ENCODE assay signal across 15 cellular contexts in genomic region chr20:19706463-19706862, GRCh38. TPM values are rescaled to one million over a fixed set of nuclear protein-coding genes. Genes with fewer than 3 reads are reported as not detected.
DNase-seq lines count a peak whose midpoint lies in the region; ATAC-seq, FAIRE-seq and TF ChIP-seq lines count a peak whose summit lies in the region.
"Had no signal": no experiment of that assay in that cellular context is flagged by ENCODE, and none has a peak within 500 bp of the region (broad histone marks: within the 10 kb centered on the region; RNA-seq: fewer than 3 reads in every experiment).

No MANE protein-coding gene starts in this region.

- H3K27me3 ChIP-seq in right lobe of liver (no peaks in the 10 kb centered on the region), HepG2 (ENCODE audit: control insufficient read depth in 1 of 2, insufficient read depth in 2 of 2, low read length in 2 of 2) (no peaks in the 10 kb centered on the region), upper lobe of right lung (no peaks in the 10 kb centered on the region), GM23338 (ENCODE audit: insufficient read depth) (no peaks in the 10 kb centered on the region)
- H3K27me3 ChIP-seq: neutrophil had no signal

- H3K9me2 ChIP-seq in GM23338 (ENCODE audit: insufficient read depth): 0 out of 2 replicates have a peak, but pooled peaks cover 6% of the 10 kb centered on the region

- in situ Hi-C loops in HepG2 (cut with HindIII; ENCODE audit: extremely low pct_ligation_motif_present, low pct_unique_long_range_greater_than_20kb): no loop called here

- TF ChIP-seq CTCF in right lobe of liver (IDR thresholded peaks at IDR 0.05) (no peak), HepG2 (CRISPR knock-in tag; IDR thresholded peaks at IDR 0.05) (no peak), upper lobe of right lung (IDR thresholded peaks at IDR 0.05) (no peak), GM23338 (conservative IDR thresholded peaks at IDR 0.05; ENCODE audit: low read depth in 2 of 2) (no peak)

- H4K20me1 ChIP-seq in HepG2 (ENCODE audit: insufficient read depth, low read length) (no peaks in the 10 kb centered on the region), GM23338 (replicated peaks; ENCODE audit: insufficient read depth) (no peaks in the 10 kb centered on the region)

- TF ChIP-seq RAD21 in HepG2 (CRISPR knock-in tag; IDR thresholded peaks at IDR 0.05): no peak

- no peak for TF ChIP-seq POLR2A in right lobe of liver (IDR thresholded peaks at IDR 0.05)
- no peak for TF ChIP-seq POLR2A in HepG2 (IDR thresholded peaks at IDR 0.05; ENCODE audit: insufficient read depth in 1 of 2, low read depth in 2 of 2, low read length in 2 of 2)

- ATAC-seq in right lobe of liver (peak in 3 of 4 donors; percentile 45 to 68 (median 54)), HepG2 (no peak), HG02943 (IDR thresholded peaks at IDR 0.05; ENCODE audit: low read depth, unreplicated experiment) (peak; percentile 66), upper lobe of right lung (peak; percentile 64), GM23338 (no peak)
- ATAC-seq: A549, T-cell had no signal

- H3K27ac ChIP-seq in right lobe of liver: no peak overlapping the region
- H3K27ac ChIP-seq in HepG2 (ENCODE audit: extremely low read length, insufficient read depth, low read length): no peak overlapping the region
- H3K27ac ChIP-seq in upper lobe of right lung: no peak overlapping the region
- H3K27ac ChIP-seq in GM23338 (ENCODE audit: low read depth): no peak overlapping the region
- H3K27ac ChIP-seq: A549, coronary artery, neutrophil had no signal

- intact Hi-C loops in right lobe of liver (cut with DNase I) (no loop called here), HepG2 (cut with micrococcal nuclease; ENCODE audit: unreplicated experiment) (no loop called here), upper lobe of right lung (cut with DNase I) (no loop called here)

- H3K4me3 Mint-ChIP-seq in GM23338: no peak overlapping the region
- H3K4me3 Mint-ChIP-seq: activated naive CD8-positive, alpha-beta T cell treated with anti-CD3 and anti-CD28 coated beads for 36 hours; T-cell had no signal

- peaks cover 18% of the 10 kb centered on the region for H3K9me3 Mint-ChIP-seq in GM23338

- no peaks in the 10 kb centered on the region for H3K27me3 Mint-ChIP-seq in GM23338 (ENCODE audit: insufficient read depth, low read depth, poor library complexity)

- no TSS peak for BruUV-seq in HepG2 (replicated peaks; lab: Mats Ljungman, UMichigan)

- WGBS in right lobe of liver (ENCODE audit: insufficient coverage, low coverage, low lambda C conversion rate, missing lambda C conversion rate): 42% methylated on average over 4 of the region's 4 CpGs
- WGBS in HepG2 (ENCODE audit: low lambda C conversion rate): 41% methylated on average over 4 of the region's 4 CpGs

- no peaks in the 10 kb centered on the region for H3K4me1 Mint-ChIP-seq in GM23338
- H3K4me1 Mint-ChIP-seq: activated naive CD8-positive, alpha-beta T cell treated with anti-CD3 and anti-CD28 coated beads for 36 hours; T-cell had no signal

- no peak overlapping the region for H3K4me2 ChIP-seq in HepG2 (ENCODE audit: low read depth, low read length)
- no peak overlapping the region for H3K4me2 ChIP-seq in GM23338
- H3K4me2 ChIP-seq: A549 had no signal

- no peaks in the 10 kb centered on the region for H3F3A ChIP-seq in GM23338 (replicated peaks; ENCODE audit: low read depth)

- POLR2A ChIA-PET in HepG2 (lab: Yijun Ruan, JAX): no interaction called here

- no peak for DNase-seq in right lobe of liver
- DNase-seq in HepG2 (ENCODE audit: low spot score): no peak
- DNase-seq in NOMO-1 treated with dmso at 0.1 percent for 144 hours (lab: John Stamatoyannopoulos, UW; ENCODE audit: unreplicated experiment): peak; percentile 75
- DNase-seq in upper lobe of right lung: no peak
- no peak for DNase-seq in NCI-H1092 (lab: John Stamatoyannopoulos, UW)
- no peak for DNase-seq in GM23338 (ENCODE audit: low spot score)
- no peak for DNase-seq in NCI-H526 treated with DMSO at 0.1 percent for 48 hours (lab: John Stamatoyannopoulos, UW)
- DNase-seq: activated naive CD8-positive, alpha-beta T cell treated with anti-CD3 and anti-CD28 coated beads for 36 hours; NCI-H748 treated with DMSO at 0.1 percent for 48 hours had no signal

- CTCF ChIA-PET in HepG2 (lab: Yijun Ruan, JAX; ENCODE audit: low intra/inter-chr PET ratio, low total read pairs): no interaction called here

- H3K4me3 ChIP-seq in right lobe of liver (no peak overlapping the region), HepG2 (replicated peaks in 1 of 3; ENCODE audit: insufficient read depth in 1 of 3, low read depth in 2 of 3, low read length in 3 of 3) (no peak overlapping the region), upper lobe of right lung (no peak overlapping the region), GM23338 (no peak overlapping the region)
- H3K4me3 ChIP-seq: A549, coronary artery had no signal

- TF ChIP-seq EP300 in HepG2 (IDR thresholded peaks at IDR 0.05; ENCODE audit: low read depth in 2 of 2, low read length in 2 of 2): no peak
- TF ChIP-seq EP300 in HepG2 (CRISPR knock-in tag; IDR thresholded peaks at IDR 0.05; ENCODE audit: borderline replicate concordance): no peak

- no peaks in the 10 kb centered on the region for H3K79me2 ChIP-seq in HepG2 (ENCODE audit: insufficient read depth, low read length)
- no peaks in the 10 kb centered on the region for H3K79me2 ChIP-seq in GM23338 (replicated peaks; ENCODE audit: insufficient read depth)

- H3K9me3 ChIP-seq in right lobe of liver (no peaks in the 10 kb centered on the region), HepG2 (ENCODE audit: low read length) (peaks cover 11% of the 10 kb centered on the region; the same call in 1 of the 2 replicates), upper lobe of right lung (peaks cover 6% of the 10 kb centered on the region)
- H3K9me3 ChIP-seq: neutrophil had no signal

- H3K36me3 Mint-ChIP-seq in GM23338 (ENCODE audit: low read depth): peaks cover 16% of the 10 kb centered on the region; the same call in 2 of the 3 replicates
- H3K36me3 Mint-ChIP-seq: activated naive CD8-positive, alpha-beta T cell treated with anti-CD3 and anti-CD28 coated beads for 36 hours; T-cell had no signal

- no peak overlapping the region for H3K27ac Mint-ChIP-seq in GM23338
- H3K27ac Mint-ChIP-seq: activated naive CD8-positive, alpha-beta T cell treated with anti-CD3 and anti-CD28 coated beads for 36 hours; T-cell had no signal

- H3K4me1 ChIP-seq in right lobe of liver (no peaks in the 10 kb centered on the region), HepG2 (ENCODE audit: insufficient read depth, low read length) (peaks cover 5% of the 10 kb centered on the region; the same call in 1 of the 2 replicates), upper lobe of right lung (peaks cover 6% of the 10 kb centered on the region), GM23338 (ENCODE audit: insufficient read depth) (no peaks in the 10 kb centered on the region)

- H3K36me3 ChIP-seq in right lobe of liver: no peaks in the 10 kb centered on the region
- no peaks in the 10 kb centered on the region for H3K36me3 ChIP-seq in HepG2 (replicated peaks in 1 of 2; ENCODE audit: control insufficient read depth in 1 of 2, insufficient read depth in 2 of 2, low read length in 2 of 2)
- H3K36me3 ChIP-seq in upper lobe of right lung: no peaks in the 10 kb centered on the region
- H3K36me3 ChIP-seq in GM23338 (ENCODE audit: insufficient read depth): no peaks in the 10 kb centered on the region
- H3K36me3 ChIP-seq: neutrophil had no signal

- no peak for FAIRE-seq in HepG2 (lab: Jason Lieb, UNC)
- FAIRE-seq: A549, keratinocyte had no signal

- no peak overlapping the region for H3K9ac ChIP-seq in HepG2 (ENCODE audit: insufficient read depth, low read depth, low read length)

- H2AFZ ChIP-seq in HepG2 (ENCODE audit: low read length) (no peak overlapping the region), GM23338 (no peak overlapping the region)

TF ChIP-seq in HepG2, 621 proteins besides CTCF, POLR2A, EP300 and RAD21 (continues in another document):
- no peak for TF ChIP-seq NBN (conservative IDR thresholded peaks at IDR 0.05)
- no peak for TF ChIP-seq ZFP41 (CRISPR knock-in tag; IDR thresholded peaks at IDR 0.05; ENCODE audit: borderline replicate concordance)
- TF ChIP-seq ZNF205 (CRISPR knock-in tag; IDR thresholded peaks at IDR 0.05): no peak
- TF ChIP-seq ZNF496 (CRISPR knock-in tag; IDR thresholded peaks at IDR 0.05; ENCODE audit: insufficient replicate concordance): no peak

TF ChIP-seq in GM23338, 12 proteins besides CTCF, POLR2A, EP300 and RAD21 (continues in another document):
- TF ChIP-seq EZH2 (IDR thresholded peaks at IDR 0.05; ENCODE audit: low read depth, unreplicated experiment): no peak

RNA-seq across cellular contexts. Expression of gene RIN2, which starts 51.6 kb away (rescaled TPM):
- total RNA-seq in right lobe of liver (10 to 100 TPM in 4 of 6 experiments, 1 to 10 TPM in 2; 7.0 to 37.7 (median 13.8) TPM), HepG2 (2016; rRNA removed; fragmentation: Illumina TruSeq; extraction: Trizol) (2.4 and 2.5 TPM in 2 replicates), upper lobe of right lung (116 TPM)
- total RNA-seq in HepG2 (2016; cell fraction: cytosol; rRNA removed; fragmentation: Illumina TruSeq; extraction: Trizol; ENCODE audit: low read depth): 0.97 and 1.3 TPM in 2 replicates
- total RNA-seq in HepG2 (2016; cell fraction: insoluble cytoplasmic fraction; rRNA removed; fragmentation: Illumina TruSeq; extraction: Trizol): 2.5 and 2.7 TPM in 2 replicates
- total RNA-seq in HepG2 (2016; cell fraction: membrane; rRNA removed; fragmentation: Illumina TruSeq; extraction: Trizol): 2.7 and 3.4 TPM in 2 replicates
- total RNA-seq in HepG2 (2016; cell fraction: nucleus; rRNA removed; fragmentation: Illumina TruSeq; extraction: Trizol): 2.6 and 4.1 TPM in 2 replicates
- polyA plus RNA-seq in HepG2 (2011; rRNA removed) (5.1 and 6.3 TPM in 2 replicates), GM23338 (2016; fragmentation: Nextera tagmentation; extraction: Ambion mirVana) (0.08 and 0.35 TPM in 2 replicates)
- polyA plus RNA-seq in HepG2 (2011; cell fraction: cytosol; rRNA removed): 2.9 and 3.5 TPM in 2 replicates
- polyA plus RNA-seq in HepG2 (2011; cell fraction: nucleus; rRNA removed): 7.6 and 9.1 TPM in 2 replicates
- polyA plus RNA-seq in HepG2 (2012): 8.9 and 11.8 TPM in 2 replicates
- 1.6 TPM in 2 replicates for polyA plus RNA-seq in HepG2 (2016; cell fraction: cytosol; fragmentation: Illumina TruSeq; extraction: Trizol; ENCODE audit: low read depth)
- polyA plus RNA-seq in HepG2 (2016; cell fraction: insoluble cytoplasmic fraction; fragmentation: Illumina TruSeq; extraction: Trizol; ENCODE audit: low read depth): 1.5 and 1.8 TPM in 2 replicates
- polyA plus RNA-seq in HepG2 (2016; cell fraction: membrane; fragmentation: Illumina TruSeq; extraction: Trizol; ENCODE audit: low read depth): 2.1 and 2.3 TPM in 2 replicates
- polyA plus RNA-seq in HepG2 (2016; cell fraction: nucleus; fragmentation: Illumina TruSeq; extraction: Trizol; ENCODE audit: insufficient read depth, low read depth): 2.1 and 2.4 TPM in 2 replicates
- 10.0 and 31.5 TPM in 2 replicates for polyA minus RNA-seq in HepG2 (2011; rRNA and poly(A)+ RNA removed; ENCODE audit: low replicate concordance)
- polyA minus RNA-seq in HepG2 (2011; cell fraction: cytosol; rRNA and poly(A)+ RNA removed): 7.6 and 13.8 TPM in 2 replicates
- 28.8 and 31.8 TPM in 2 replicates for polyA minus RNA-seq in HepG2 (2011; cell fraction: nucleus; rRNA and poly(A)+ RNA removed)
- total RNA-seq in GM23338 (2014; rRNA removed; shearing (Covaris generic)): 0.43 and 1.4 TPM in 2 replicates
- total RNA-seq: activated naive CD8-positive, alpha-beta T cell treated with anti-CD3 and anti-CD28 coated beads for 36 hours had no signal

Comparison
In these comparisons a context has a peak if more than half of its experiments do, and no peak if none do; other contexts are left out.
1. ATAC-seq: peak in right lobe of liver (3 of 4), HG02943 (single experiment) and upper lobe of right lung (single experiment); none in HepG2 (single experiment) and GM23338 (single experiment).